ENCODE assay signal across 15 cellular contexts in the genomic region with DNA sequence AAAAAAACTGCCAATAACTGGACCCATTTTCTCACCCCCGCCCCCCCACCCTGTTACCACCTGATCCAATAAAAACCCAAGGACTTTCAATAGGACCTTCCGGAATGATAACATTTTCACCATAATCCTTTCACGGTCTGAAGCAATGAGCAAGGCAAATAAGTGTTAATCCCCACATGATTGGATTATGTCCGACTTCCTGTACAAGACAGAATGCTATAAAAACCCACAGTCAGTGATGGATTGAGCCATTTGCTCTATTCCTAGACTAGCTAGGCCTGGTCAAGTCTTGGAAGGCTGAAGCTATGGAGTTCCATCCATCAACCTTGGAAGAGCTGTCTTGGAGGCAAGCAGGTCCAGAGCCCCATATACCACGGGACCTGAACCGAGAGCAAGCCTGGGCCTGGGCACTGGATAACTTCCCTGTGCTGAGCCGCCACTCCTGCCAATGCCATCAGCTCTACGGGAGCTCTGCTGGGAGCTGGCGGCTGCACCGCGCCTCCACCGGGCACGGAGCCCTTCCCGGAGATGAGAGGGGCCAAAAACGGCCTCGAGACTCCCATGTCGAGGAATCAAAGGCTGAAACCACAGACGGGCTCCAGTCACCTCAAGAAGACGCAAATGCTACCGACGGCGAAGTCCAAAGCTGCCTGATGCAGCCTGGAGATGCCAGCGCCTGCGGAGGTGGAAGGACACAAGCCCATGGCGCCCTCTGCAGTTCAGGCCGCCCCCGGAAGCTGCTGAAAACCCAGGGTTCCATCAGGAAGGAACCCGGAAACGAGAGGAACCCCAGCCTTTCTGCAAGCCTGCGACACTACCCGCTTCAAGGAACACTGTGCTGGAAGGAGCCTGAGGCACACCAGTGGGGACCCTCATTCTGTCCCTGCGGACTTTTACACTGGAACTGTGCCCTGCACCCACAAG.
DNase-seq lines count a peak whose midpoint lies in the region; ATAC-seq and TF ChIP-seq lines count a peak whose summit lies in the region.
"Had no signal": no experiment of that assay in that cellular context is flagged by ENCODE, and none has a peak within 500 bp of the region (broad histone marks: within the 10 kb centered on the region; RNA-seq: fewer than 3 reads in every experiment).

No MANE protein-coding gene starts in this region.

- no peak overlapping the region for H3K4me2 ChIP-seq in hepatocyte

- TF ChIP-seq POLR2A in esophagus muscularis mucosa (IDR thresholded peaks at IDR 0.05; ENCODE audit: low read depth) = no peak

- H3K79me2 ChIP-seq in hepatocyte = no peaks in the 10 kb centered on the region

- DNase-seq in AG04450 (ENCODE audit: low read depth, low spot score) (no peak), EH (ENCODE audit: low read depth) (peak; percentile 25), fibroblast of the aortic adventitia (ENCODE audit: low read depth) (no peak), GM10266 (ENCODE audit: extremely low spot score) (no peak), esophagus muscularis mucosa (ENCODE audit: extremely low spot score) (no peak), hepatocyte (ENCODE audit: low spot score) (no peak), GM03348 (ENCODE audit: low spot score) (no peak)
- DNase-seq: activated B cell treated with CpG ODN at 0.5 μM for 24 hours, left colon, MV-4-11, NCI-H510A treated with DMSO at 0.1 percent for 48 hours, sigmoid colon, testis had no signal

- no peak for TF ChIP-seq EP300 in esophagus muscularis mucosa (IDR thresholded peaks at IDR 0.05)

- peak; percentile 84 for ATAC-seq in SK-N-SH treated with all-trans-retinoic acid at 6 μM for 48 hours
- ATAC-seq: left colon had no signal

- H3K9me2 ChIP-seq in hepatocyte (replicated peaks; ENCODE audit: insufficient read depth) = no peaks in the 10 kb centered on the region

- POLR2A ChIA-PET in AG04450 (lab: Yijun Ruan, JAX) = no interaction called here

- TF ChIP-seq CTCF in AG04450 (IDR thresholded peaks at IDR 0.05; ENCODE audit: low read depth, low read length) = 0 out of 2 replicates have a peak, but pooled peaks have one; percentile 11
- TF ChIP-seq CTCF in fibroblast of the aortic adventitia (IDR thresholded peaks at IDR 0.05; ENCODE audit: insufficient read depth, low read length) = peak; percentile 5
- no peak for TF ChIP-seq CTCF in GM10266 (IDR thresholded peaks at IDR 0.05; ENCODE audit: control insufficient read depth, insufficient read depth, low read depth, missing control alignments)
- peak in 1 of 3 experiments; percentile 15 for TF ChIP-seq CTCF in esophagus muscularis mucosa (IDR thresholded peaks at IDR 0.05)
- TF ChIP-seq CTCF in hepatocyte (IDR thresholded peaks at IDR 0.05; ENCODE audit: poor library complexity) = no peak

- H3K27ac ChIP-seq in AG04450 (ENCODE audit: low read depth, low read length) (no peak overlapping the region), esophagus muscularis mucosa (replicated peaks in 1 of 4) (no peak overlapping the region), hepatocyte (no peak overlapping the region)
- H3K27ac ChIP-seq: sigmoid colon, testis had no signal

- H4K20me1 ChIP-seq in hepatocyte (ENCODE audit: insufficient read depth, poor library complexity, severe bottlenecking) = no peaks in the 10 kb centered on the region

- H3K36me3 ChIP-seq in esophagus muscularis mucosa (no peaks in the 10 kb centered on the region), hepatocyte (replicated peaks; ENCODE audit: insufficient read depth, low read depth) (no peaks in the 10 kb centered on the region)
- H3K36me3 ChIP-seq: sigmoid colon had no signal

- H3K27me3 ChIP-seq in AG04450 (ENCODE audit: control insufficient read depth, insufficient read depth, low read length) (no peaks in the 10 kb centered on the region), esophagus muscularis mucosa (peaks cover 0 to 38% (median 3%) of the 10 kb centered on the region in 4 donors), hepatocyte (no peaks in the 10 kb centered on the region)
- H3K27me3 ChIP-seq: testis had no signal

- no peak overlapping the region for H2AFZ ChIP-seq in hepatocyte

- CTCF ChIA-PET in AG04450 (lab: Charles Lee) = interaction anchor here (0.7 to 1.5 kb wide), 5 partner anchors 14 to 135 kb away, joined by 3 to 8 read pairs (median 4); no protein-coding TSS in a partner anchor

- no peak overlapping the region for H3K4me3 ChIP-seq in AG04450 (ENCODE audit: low read depth, low read length)
- H3K4me3 ChIP-seq in fibroblast of the aortic adventitia (ENCODE audit: low read depth, low read length) = no peak overlapping the region
- H3K4me3 ChIP-seq in esophagus muscularis mucosa = no peak overlapping the region
- H3K4me3 ChIP-seq in hepatocyte = no peak overlapping the region
- H3K4me3 ChIP-seq: sigmoid colon had no signal

- WGBS in esophagus muscularis mucosa = 60% methylated on average over 24 of the region's 32 CpGs
- 82% methylated on average over 32 of the region's 32 CpGs for WGBS in hepatocyte (ENCODE audit: low lambda C conversion rate, missing lambda C conversion rate)

- H3K9me3 ChIP-seq in AG04450 (ENCODE audit: control insufficient read depth, insufficient read depth, low read length) = peaks cover 6% of the 10 kb centered on the region; the same call in 1 of the 2 replicates
- no peaks in the 10 kb centered on the region for H3K9me3 ChIP-seq in esophagus muscularis mucosa
- H3K9me3 ChIP-seq in hepatocyte (ENCODE audit: low read depth) = no peaks in the 10 kb centered on the region
- H3K9me3 ChIP-seq: Caco-2, sigmoid colon, testis had no signal

- H3K4me1 ChIP-seq in esophagus muscularis mucosa = no peaks in the 10 kb centered on the region
- no peaks in the 10 kb centered on the region for H3K4me1 ChIP-seq in hepatocyte (ENCODE audit: insufficient read depth)
- H3K4me1 ChIP-seq: Caco-2, sigmoid colon, testis had no signal

- intact Hi-C loops in esophagus muscularis mucosa (cut with DNase I) = no loop called here

TF ChIP-seq in SK-N-SH treated with all-trans-retinoic acid at 6 μM for 48 hours, 23 proteins besides CTCF, POLR2A, EP300 and RAD21 (continues in another document):
- TF ChIP-seq, protein P1, sequence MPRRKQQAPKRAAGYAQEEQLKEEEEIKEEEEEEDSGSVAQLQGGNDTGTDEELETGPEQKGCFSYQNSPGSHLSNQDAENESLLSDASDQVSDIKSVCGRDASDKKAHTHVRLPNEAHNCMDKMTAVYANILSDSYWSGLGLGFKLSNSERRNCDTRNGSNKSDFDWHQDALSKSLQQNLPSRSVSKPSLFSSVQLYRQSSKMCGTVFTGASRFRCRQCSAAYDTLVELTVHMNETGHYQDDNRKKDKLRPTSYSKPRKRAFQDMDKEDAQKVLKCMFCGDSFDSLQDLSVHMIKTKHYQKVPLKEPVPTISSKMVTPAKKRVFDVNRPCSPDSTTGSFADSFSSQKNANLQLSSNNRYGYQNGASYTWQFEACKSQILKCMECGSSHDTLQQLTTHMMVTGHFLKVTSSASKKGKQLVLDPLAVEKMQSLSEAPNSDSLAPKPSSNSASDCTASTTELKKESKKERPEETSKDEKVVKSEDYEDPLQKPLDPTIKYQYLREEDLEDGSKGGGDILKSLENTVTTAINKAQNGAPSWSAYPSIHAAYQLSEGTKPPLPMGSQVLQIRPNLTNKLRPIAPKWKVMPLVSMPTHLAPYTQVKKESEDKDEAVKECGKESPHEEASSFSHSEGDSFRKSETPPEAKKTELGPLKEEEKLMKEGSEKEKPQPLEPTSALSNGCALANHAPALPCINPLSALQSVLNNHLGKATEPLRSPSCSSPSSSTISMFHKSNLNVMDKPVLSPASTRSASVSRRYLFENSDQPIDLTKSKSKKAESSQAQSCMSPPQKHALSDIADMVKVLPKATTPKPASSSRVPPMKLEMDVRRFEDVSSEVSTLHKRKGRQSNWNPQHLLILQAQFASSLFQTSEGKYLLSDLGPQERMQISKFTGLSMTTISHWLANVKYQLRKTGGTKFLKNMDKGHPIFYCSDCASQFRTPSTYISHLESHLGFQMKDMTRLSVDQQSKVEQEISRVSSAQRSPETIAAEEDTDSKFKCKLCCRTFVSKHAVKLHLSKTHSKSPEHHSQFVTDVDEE (CRISPR knock-in tag; IDR thresholded peaks at IDR 0.05) = no peak
- TF ChIP-seq ESRRG (CRISPR knock-in tag; IDR thresholded peaks at IDR 0.05) = no peak
- no peak for TF ChIP-seq OSR1 (CRISPR knock-in tag; IDR thresholded peaks at IDR 0.05)
- TF ChIP-seq, protein P2, sequence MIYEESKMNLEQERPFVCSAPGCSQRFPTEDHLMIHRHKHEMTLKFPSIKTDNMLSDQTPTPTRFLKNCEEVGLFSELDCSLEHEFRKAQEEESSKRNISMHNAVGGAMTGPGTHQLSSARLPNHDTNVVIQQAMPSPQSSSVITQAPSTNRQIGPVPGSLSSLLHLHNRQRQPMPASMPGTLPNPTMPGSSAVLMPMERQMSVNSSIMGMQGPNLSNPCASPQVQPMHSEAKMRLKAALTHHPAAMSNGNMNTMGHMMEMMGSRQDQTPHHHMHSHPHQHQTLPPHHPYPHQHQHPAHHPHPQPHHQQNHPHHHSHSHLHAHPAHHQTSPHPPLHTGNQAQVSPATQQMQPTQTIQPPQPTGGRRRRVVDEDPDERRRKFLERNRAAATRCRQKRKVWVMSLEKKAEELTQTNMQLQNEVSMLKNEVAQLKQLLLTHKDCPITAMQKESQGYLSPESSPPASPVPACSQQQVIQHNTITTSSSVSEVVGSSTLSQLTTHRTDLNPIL (CRISPR knock-in tag; IDR thresholded peaks at IDR 0.05; ENCODE audit: low read depth) = no peak
- no peak for TF ChIP-seq ZFP30 (CRISPR knock-in tag; IDR thresholded peaks at IDR 0.05)
- no peak for TF ChIP-seq RARB (CRISPR knock-in tag; IDR thresholded peaks at IDR 0.05)
- TF ChIP-seq BACH2 (CRISPR knock-in tag; IDR thresholded peaks at IDR 0.05; ENCODE audit: borderline replicate concordance) = no peak
- TF ChIP-seq, protein P3, sequence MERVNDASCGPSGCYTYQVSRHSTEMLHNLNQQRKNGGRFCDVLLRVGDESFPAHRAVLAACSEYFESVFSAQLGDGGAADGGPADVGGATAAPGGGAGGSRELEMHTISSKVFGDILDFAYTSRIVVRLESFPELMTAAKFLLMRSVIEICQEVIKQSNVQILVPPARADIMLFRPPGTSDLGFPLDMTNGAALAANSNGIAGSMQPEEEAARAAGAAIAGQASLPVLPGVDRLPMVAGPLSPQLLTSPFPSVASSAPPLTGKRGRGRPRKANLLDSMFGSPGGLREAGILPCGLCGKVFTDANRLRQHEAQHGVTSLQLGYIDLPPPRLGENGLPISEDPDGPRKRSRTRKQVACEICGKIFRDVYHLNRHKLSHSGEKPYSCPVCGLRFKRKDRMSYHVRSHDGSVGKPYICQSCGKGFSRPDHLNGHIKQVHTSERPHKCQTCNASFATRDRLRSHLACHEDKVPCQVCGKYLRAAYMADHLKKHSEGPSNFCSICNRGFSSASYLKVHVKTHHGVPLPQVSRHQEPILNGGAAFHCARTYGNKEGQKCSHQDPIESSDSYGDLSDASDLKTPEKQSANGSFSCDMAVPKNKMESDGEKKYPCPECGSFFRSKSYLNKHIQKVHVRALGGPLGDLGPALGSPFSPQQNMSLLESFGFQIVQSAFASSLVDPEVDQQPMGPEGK (CRISPR knock-in tag; IDR thresholded peaks at IDR 0.05; ENCODE audit: borderline replicate concordance) = no peak
- no peak for TF ChIP-seq GLIS3 (CRISPR knock-in tag; IDR thresholded peaks at IDR 0.05)
- TF ChIP-seq ISL1 (CRISPR knock-in tag; IDR thresholded peaks at IDR 0.05) = no peak
- no peak for TF ChIP-seq PPARA (CRISPR knock-in tag; IDR thresholded peaks at IDR 0.05; ENCODE audit: borderline replicate concordance)
- TF ChIP-seq ZNF70 (CRISPR knock-in tag; IDR thresholded peaks at IDR 0.05) = no peak

Comparison
In these comparisons a context has a peak if more than half of its experiments do, and no peak if none do; other contexts are left out.
1. CTCF ChIP-seq: peak in AG04450 (single experiment) and fibroblast of the aortic adventitia (single experiment); none in GM10266 (single experiment) and hepatocyte (single experiment).